Comparison of ENCODE assay signal across 3 cellular contexts in the genomic region with DNA sequence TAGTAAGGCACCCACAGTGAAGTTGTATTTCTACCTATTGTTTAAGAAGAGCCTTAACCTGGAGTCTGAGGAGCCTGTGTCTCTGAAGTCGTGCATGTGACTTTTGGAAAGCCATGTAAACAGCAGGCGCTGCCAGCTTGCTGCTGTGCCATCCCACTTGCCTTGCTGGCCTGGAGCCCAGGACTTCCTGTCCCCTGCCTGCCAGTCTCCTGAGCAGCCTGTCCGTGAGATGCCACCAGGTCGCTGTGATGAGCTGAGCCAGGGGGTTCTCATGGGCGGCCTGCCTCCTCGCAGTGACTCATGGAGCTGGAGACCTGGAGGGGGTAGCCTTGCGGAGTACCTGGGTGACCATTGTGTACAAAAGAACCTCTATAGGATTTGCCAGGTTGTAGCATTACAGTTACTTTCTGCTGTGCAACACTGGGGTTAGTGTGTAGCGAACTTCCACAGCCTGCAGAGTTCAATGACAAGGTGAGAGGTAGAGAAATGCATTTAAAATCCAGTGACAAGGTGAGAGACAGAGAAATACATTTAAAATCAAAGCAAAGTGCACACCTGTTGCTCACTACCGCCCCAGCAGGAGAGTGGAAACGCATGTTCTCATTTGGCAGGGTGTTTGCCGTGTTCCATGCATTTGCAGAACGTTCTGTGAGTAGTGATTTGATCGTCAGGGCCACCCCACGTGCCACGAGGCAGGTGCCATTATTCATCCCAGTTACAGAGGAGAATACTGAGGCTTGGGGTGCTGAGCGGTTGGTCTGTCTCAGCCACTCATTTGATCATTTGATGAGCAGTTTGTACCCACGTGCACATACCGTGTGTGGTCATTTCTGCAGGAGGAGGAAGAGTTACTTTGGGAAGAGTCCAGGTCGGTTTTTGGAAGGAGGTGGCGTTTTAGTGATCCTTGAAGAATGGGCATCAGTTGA.
TF ChIP-seq lines count a peak whose summit lies in the region.

No MANE protein-coding gene starts in this region.

TF ChIP-seq in liver, 16 proteins besides CTCF, POLR2A, EP300 and RAD21:
- TF ChIP-seq, protein P1, sequence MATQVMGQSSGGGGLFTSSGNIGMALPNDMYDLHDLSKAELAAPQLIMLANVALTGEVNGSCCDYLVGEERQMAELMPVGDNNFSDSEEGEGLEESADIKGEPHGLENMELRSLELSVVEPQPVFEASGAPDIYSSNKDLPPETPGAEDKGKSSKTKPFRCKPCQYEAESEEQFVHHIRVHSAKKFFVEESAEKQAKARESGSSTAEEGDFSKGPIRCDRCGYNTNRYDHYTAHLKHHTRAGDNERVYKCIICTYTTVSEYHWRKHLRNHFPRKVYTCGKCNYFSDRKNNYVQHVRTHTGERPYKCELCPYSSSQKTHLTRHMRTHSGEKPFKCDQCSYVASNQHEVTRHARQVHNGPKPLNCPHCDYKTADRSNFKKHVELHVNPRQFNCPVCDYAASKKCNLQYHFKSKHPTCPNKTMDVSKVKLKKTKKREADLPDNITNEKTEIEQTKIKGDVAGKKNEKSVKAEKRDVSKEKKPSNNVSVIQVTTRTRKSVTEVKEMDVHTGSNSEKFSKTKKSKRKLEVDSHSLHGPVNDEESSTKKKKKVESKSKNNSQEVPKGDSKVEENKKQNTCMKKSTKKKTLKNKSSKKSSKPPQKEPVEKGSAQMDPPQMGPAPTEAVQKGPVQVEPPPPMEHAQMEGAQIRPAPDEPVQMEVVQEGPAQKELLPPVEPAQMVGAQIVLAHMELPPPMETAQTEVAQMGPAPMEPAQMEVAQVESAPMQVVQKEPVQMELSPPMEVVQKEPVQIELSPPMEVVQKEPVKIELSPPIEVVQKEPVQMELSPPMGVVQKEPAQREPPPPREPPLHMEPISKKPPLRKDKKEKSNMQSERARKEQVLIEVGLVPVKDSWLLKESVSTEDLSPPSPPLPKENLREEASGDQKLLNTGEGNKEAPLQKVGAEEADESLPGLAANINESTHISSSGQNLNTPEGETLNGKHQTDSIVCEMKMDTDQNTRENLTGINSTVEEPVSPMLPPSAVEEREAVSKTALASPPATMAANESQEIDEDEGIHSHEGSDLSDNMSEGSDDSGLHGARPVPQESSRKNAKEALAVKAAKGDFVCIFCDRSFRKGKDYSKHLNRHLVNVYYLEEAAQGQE (IDR thresholded peaks at IDR 0.05): no peak
- TF ChIP-seq RXRA (IDR thresholded peaks at IDR 0.05) (peak; percentile 21 to 31), HNF4A (conservative IDR thresholded peaks at IDR 0.05) (peak; percentile 7 to 32), FOXA2 (IDR thresholded peaks at IDR 0.05) (peak; percentile 63)

TF ChIP-seq in HepG2, 621 proteins besides CTCF, POLR2A, EP300 and RAD21 (continues in another document):
- TF ChIP-seq MEIS1 (CRISPR knock-in tag; IDR thresholded peaks at IDR 0.05; ENCODE audit: borderline replicate concordance) (no peak), DMTF1 (CRISPR knock-in tag; IDR thresholded peaks at IDR 0.05) (no peak), JUN (CRISPR knock-in tag; IDR thresholded peaks at IDR 0.05) (no peak), TOE1 (CRISPR knock-in tag; IDR thresholded peaks at IDR 0.05) (no peak), PBX2 (CRISPR knock-in tag; IDR thresholded peaks at IDR 0.05) (no peak), PLRG1 (conservative IDR thresholded peaks at IDR 0.05) (no peak), ZNF329 (CRISPR knock-in tag; IDR thresholded peaks at IDR 0.05; ENCODE audit: low read depth) (no peak), ZNF644 (CRISPR knock-in tag; IDR thresholded peaks at IDR 0.05; ENCODE audit: low read depth) (no peak), ZNF550 (CRISPR knock-in tag; IDR thresholded peaks at IDR 0.05; ENCODE audit: borderline replicate concordance) (no peak), ZBTB38 (CRISPR knock-in tag; IDR thresholded peaks at IDR 0.05) (no peak), IRF2 (CRISPR knock-in tag; IDR thresholded peaks at IDR 0.05) (no peak), ZSCAN22 (CRISPR knock-in tag; IDR thresholded peaks at IDR 0.05) (no peak), ZNF18 (CRISPR knock-in tag; IDR thresholded peaks at IDR 0.05; ENCODE audit: insufficient replicate concordance) (no peak), GATAD2A (CRISPR knock-in tag; IDR thresholded peaks at IDR 0.05) (no peak), ZNF891 (CRISPR knock-in tag; IDR thresholded peaks at IDR 0.05) (no peak), ZFY (CRISPR knock-in tag; IDR thresholded peaks at IDR 0.05) (no peak), HIVEP1 (CRISPR knock-in tag; IDR thresholded peaks at IDR 0.05) (no peak)
- TF ChIP-seq, protein P2, sequence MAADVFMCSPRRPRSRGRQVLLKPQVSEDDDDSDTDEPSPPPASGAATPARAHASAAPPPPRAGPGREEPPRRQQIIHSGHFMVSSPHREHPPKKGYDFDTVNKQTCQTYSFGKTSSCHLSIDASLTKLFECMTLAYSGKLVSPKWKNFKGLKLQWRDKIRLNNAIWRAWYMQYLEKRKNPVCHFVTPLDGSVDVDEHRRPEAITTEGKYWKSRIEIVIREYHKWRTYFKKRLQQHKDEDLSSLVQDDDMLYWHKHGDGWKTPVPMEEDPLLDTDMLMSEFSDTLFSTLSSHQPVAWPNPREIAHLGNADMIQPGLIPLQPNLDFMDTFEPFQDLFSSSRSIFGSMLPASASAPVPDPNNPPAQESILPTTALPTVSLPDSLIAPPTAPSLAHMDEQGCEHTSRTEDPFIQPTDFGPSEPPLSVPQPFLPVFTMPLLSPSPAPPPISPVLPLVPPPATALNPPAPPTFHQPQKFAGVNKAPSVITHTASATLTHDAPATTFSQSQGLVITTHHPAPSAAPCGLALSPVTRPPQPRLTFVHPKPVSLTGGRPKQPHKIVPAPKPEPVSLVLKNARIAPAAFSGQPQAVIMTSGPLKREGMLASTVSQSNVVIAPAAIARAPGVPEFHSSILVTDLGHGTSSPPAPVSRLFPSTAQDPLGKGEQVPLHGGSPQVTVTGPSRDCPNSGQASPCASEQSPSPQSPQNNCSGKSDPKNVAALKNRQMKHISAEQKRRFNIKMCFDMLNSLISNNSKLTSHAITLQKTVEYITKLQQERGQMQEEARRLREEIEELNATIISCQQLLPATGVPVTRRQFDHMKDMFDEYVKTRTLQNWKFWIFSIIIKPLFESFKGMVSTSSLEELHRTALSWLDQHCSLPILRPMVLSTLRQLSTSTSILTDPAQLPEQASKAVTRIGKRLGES (CRISPR knock-in tag; IDR thresholded peaks at IDR 0.05; ENCODE audit: borderline replicate concordance): no peak

TF ChIP-seq in SK-N-SH treated with all-trans-retinoic acid at 6 μM for 48 hours, 23 proteins besides CTCF, POLR2A, EP300 and RAD21:
- no peak for TF ChIP-seq ZFP30 (CRISPR knock-in tag; IDR thresholded peaks at IDR 0.05)
